8 cellular contexts compared by ENCODE assay signal in the genomic region with DNA sequence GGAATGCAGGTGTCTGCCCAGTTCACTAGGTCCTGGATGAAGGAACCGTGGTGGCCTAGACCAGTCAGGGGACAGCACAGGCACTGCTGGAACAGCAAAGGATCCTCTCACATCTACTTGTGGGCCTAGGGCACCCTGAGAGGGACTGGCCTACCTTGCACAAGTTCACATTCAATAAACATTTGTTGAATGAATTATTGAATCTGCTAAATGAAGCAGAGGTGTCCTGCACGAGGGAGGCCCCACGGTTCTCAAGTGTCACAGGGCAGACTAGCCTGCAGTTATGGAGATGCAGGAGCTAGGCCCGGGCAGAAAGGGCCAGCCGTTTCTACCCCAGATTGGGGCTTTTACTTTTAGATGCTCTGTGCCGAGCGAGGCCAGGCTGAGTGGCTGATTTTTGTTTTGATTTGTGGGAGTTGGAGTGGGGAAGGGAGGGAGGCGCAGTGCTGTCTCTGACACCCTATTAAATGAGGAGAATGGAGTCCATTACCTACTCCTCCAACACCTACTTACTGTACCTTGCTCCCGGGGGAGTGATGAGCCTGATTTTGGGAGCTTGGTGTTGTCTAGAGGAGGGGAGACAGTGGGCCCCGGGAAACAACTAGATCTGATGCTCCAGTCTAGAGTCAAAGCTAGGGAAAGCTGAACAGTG. TPM values are rescaled to one million over a fixed set of nuclear protein-coding genes. Genes with fewer than 3 reads are reported as not detected.
DNase-seq lines count a peak whose midpoint lies in the region; ATAC-seq, FAIRE-seq and TF ChIP-seq lines count a peak whose summit lies in the region.

No MANE protein-coding gene starts in this region.

- TF ChIP-seq CTCF in SU-DHL-6 (IDR thresholded peaks at IDR 0.05; ENCODE audit: insufficient read depth, low read length, poor library complexity, severe bottlenecking) = no peak
- no peak for TF ChIP-seq CTCF in left ventricle myocardium inferior (IDR thresholded peaks at IDR 0.05; ENCODE audit: borderline replicate concordance)

- H3K36me3 Mint-ChIP-seq in stimulated activated naive B cell treated with anti-CD40 and anti-IgM and Interleukin-4, amounts not matched to agents 10 μg/mL and 1 μg/mL and 100 μg/mL, for 72 hours = no peaks in the 10 kb centered on the region

- ATAC-seq in stimulated activated naive B cell treated with anti-CD40 and anti-IgM and Interleukin-4, amounts not matched to agents 10 μg/mL and 1 μg/mL and 100 μg/mL, for 72 hours (replicated peaks) = no peak

- H3K4me2 ChIP-seq in SU-DHL-6 (ENCODE audit: low read depth, low read length, poor library complexity, severe bottlenecking) = peak overlapping the region; percentile 83

- H3K9me3 ChIP-seq in SU-DHL-6 (ENCODE audit: insufficient read depth, low read length) (no peaks in the 10 kb centered on the region), left ventricle myocardium inferior (replicated peaks) (no peaks in the 10 kb centered on the region)

- H4K20me1 ChIP-seq in SU-DHL-6 (ENCODE audit: low read depth, low read length) = no peaks in the 10 kb centered on the region

- peak overlapping the region; percentile 6; the same call in 1 of the 2 replicates for H3K27ac ChIP-seq in SU-DHL-6 (ENCODE audit: low read depth, low read length)
- peak overlapping the region; percentile 96 for H3K27ac ChIP-seq in left ventricle myocardium inferior (replicated peaks)

- peaks cover 28 to 46% of the 10 kb centered on the region in 2 donors for H3K4me1 Mint-ChIP-seq in stimulated activated naive B cell treated with anti-CD40 and anti-IgM and Interleukin-4, amounts not matched to agents 10 μg/mL and 1 μg/mL and 100 μg/mL, for 72 hours

- no peaks in the 10 kb centered on the region for H3K9me3 Mint-ChIP-seq in stimulated activated naive B cell treated with anti-CD40 and anti-IgM and Interleukin-4, amounts not matched to agents 10 μg/mL and 1 μg/mL and 100 μg/mL, for 72 hours

- H3K4me3 Mint-ChIP-seq in stimulated activated naive B cell treated with anti-CD40 and anti-IgM and Interleukin-4, amounts not matched to agents 10 μg/mL and 1 μg/mL and 100 μg/mL, for 72 hours = peak overlapping the region; percentile 84 to 89

- DNase-seq in DMS79 treated with DMSO at 0.1 percent for 48 hours (lab: John Stamatoyannopoulos, UW) (peak; percentile 56), DMS79 (lab: John Stamatoyannopoulos, UW) (no peak), left ventricle myocardium inferior (no peak), GM03348 (ENCODE audit: low spot score) (no peak), urothelium cell line (ENCODE audit: low spot score) (no peak), AML-193 (lab: John Stamatoyannopoulos, UW) (no peak)
- no peak for DNase-seq in stimulated activated naive B cell treated with anti-CD40 and anti-IgM and Interleukin-4, amounts not matched to agents 10 μg/mL and 1 μg/mL and 100 μg/mL, for 72 hours

- H3K4me1 ChIP-seq in left ventricle myocardium inferior = peaks cover 63% of the 10 kb centered on the region

- peak overlapping the region; percentile 53 for H3K4me3 ChIP-seq in SU-DHL-6 (ENCODE audit: insufficient read depth, low read length, poor library complexity, severe bottlenecking)
- H3K4me3 ChIP-seq in left ventricle myocardium inferior = peak overlapping the region; percentile 67

- H3F3A ChIP-seq in SU-DHL-6 (ENCODE audit: insufficient read depth) = no peaks in the 10 kb centered on the region

- H3K36me3 ChIP-seq in SU-DHL-6 (ENCODE audit: low read length) (no peaks in the 10 kb centered on the region), left ventricle myocardium inferior (no peaks in the 10 kb centered on the region)

- no peaks in the 10 kb centered on the region for H3K27me3 Mint-ChIP-seq in stimulated activated naive B cell treated with anti-CD40 and anti-IgM and Interleukin-4, amounts not matched to agents 10 μg/mL and 1 μg/mL and 100 μg/mL, for 72 hours

- intact Hi-C loops in left ventricle myocardium inferior (cut with micrococcal nuclease) = no loop called here

- peak overlapping the region; percentile 97 for H3K27ac Mint-ChIP-seq in stimulated activated naive B cell treated with anti-CD40 and anti-IgM and Interleukin-4, amounts not matched to agents 10 μg/mL and 1 μg/mL and 100 μg/mL, for 72 hours

- H2AFZ ChIP-seq in SU-DHL-6 (ENCODE audit: low read depth, low read length, severe bottlenecking) = peak overlapping the region; percentile 82

- peak overlapping the region; percentile 55 for H3K9ac ChIP-seq in SU-DHL-6 (ENCODE audit: low read length)

- H3K79me2 ChIP-seq in SU-DHL-6 (ENCODE audit: insufficient read depth, low read length) = no peaks in the 10 kb centered on the region

- FAIRE-seq in urothelium cell line (lab: Jason Lieb, UNC) = no peak

- no peaks in the 10 kb centered on the region for H3K9me2 ChIP-seq in SU-DHL-6 (replicated peaks; ENCODE audit: insufficient read depth, low read length)

- H3K27me3 ChIP-seq in SU-DHL-6 (ENCODE audit: low read length) (no peaks in the 10 kb centered on the region), left ventricle myocardium inferior (ENCODE audit: low read depth) (no peaks in the 10 kb centered on the region)

RNA-seq across cellular contexts. Expression of a gene that starts 18.4 kb away (rescaled TPM):
- not detected for total RNA-seq in left ventricle myocardium inferior

RNA-seq across cellular contexts. Expression of a gene that starts 26.8 kb away (rescaled TPM):
- 3.5 TPM for total RNA-seq in left ventricle myocardium inferior
